ENCODE assay signal across 11 cellular contexts in the genomic region with DNA sequence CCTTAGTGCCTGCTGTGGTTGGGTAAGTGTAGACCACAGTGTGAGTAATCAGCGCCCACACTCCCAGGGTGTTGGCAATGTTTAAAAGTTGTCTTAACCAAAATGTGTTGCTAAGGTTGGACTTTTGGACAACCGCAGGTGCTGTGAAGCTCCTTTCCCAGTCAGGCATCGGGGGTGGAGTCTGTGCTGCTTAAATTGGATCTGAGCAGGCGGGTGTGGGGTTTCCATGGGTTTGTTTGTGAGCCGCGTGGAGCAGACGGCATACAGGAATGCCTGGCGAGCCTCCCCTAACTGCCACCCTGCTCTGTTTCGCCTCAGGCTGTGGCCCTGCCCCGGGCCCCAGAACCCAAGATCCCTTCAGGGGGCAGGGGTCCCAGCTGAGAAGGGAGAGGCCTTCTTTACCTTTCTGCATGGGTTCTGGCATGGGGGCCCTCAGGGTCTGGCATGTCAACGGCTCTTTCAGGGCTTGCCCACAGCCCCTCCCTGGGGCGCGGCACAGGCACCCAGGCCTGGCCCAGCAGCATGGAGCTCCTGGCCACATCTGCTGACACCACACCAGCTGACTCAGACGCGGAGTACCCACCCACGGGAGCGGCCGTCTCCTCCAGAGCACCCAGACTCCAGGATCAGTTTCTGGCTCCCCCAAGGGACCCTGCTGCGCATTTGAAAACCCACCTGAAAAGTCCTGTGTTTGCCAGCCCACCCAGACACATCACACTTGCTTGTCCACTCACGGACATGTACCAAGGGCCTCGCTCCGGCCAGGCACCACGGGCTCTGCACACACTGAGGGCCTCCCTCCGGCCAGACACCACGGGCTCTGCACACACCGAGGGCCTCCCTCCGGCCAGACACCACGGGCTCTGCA. TPM values are rescaled to one million over a fixed set of nuclear protein-coding genes. Genes with fewer than 3 reads are reported as not detected.
DNase-seq lines count a peak whose midpoint lies in the region; ATAC-seq and TF ChIP-seq lines count a peak whose summit lies in the region.
"Had no signal": no experiment of that assay in that cellular context is flagged by ENCODE, and none has a peak within 500 bp of the region (broad histone marks: within the 10 kb centered on the region; RNA-seq: fewer than 3 reads in every experiment).

No MANE protein-coding gene starts in this region.

- H2AK5ac ChIP-seq in trophoblast cell (ENCODE audit: low read length): no peak overlapping the region

- H2BK120ac ChIP-seq in trophoblast cell (ENCODE audit: insufficient read depth, low read length, poor library complexity): no peak overlapping the region

- no peak for ATAC-seq in aorta (ENCODE audit: low FRiP score)

- peak overlapping the region; percentile 34 for H3K9ac ChIP-seq in NT2/D1 (ENCODE audit: insufficient read length, low read depth)
- H3K9ac ChIP-seq in trophoblast cell (ENCODE audit: low read length): no peak overlapping the region

- H3K18ac ChIP-seq in trophoblast cell (ENCODE audit: low read length): no peak overlapping the region

- H4K91ac ChIP-seq in trophoblast cell (ENCODE audit: low read depth, low read length): no peak overlapping the region

- H4K12ac ChIP-seq in trophoblast cell (ENCODE audit: low read depth, low read length): no peak overlapping the region

- H3K4me1 Mint-ChIP-seq in activated CD4-positive, alpha-beta T cell treated with anti-CD3 and anti-CD28 coated beads, Interleukin-2, amount 10 ng/mL, durations not matched to agents 24 days and 14 days: no peaks in the 10 kb centered on the region

- H3K27ac Mint-ChIP-seq in activated CD4-positive, alpha-beta T cell treated with anti-CD3 and anti-CD28 coated beads, Interleukin-2, amount 10 ng/mL, durations not matched to agents 24 days and 14 days: no peak overlapping the region
- H3K27ac Mint-ChIP-seq: activated naive CD8-positive, alpha-beta T cell had no signal

- H3K4me3 Mint-ChIP-seq in activated CD4-positive, alpha-beta T cell treated with anti-CD3 and anti-CD28 coated beads, Interleukin-2, amount 10 ng/mL, durations not matched to agents 24 days and 14 days: no peak overlapping the region
- H3K4me3 Mint-ChIP-seq: activated naive CD8-positive, alpha-beta T cell; nephron had no signal

- H3K4me1 ChIP-seq in NT2/D1 (ENCODE audit: insufficient read depth, insufficient read length) (peaks cover 22% of the 10 kb centered on the region), aorta (ENCODE audit: control insufficient read depth in 1 of 2, insufficient read depth in 2 of 2, low read length in 2 of 2) (no peaks in the 10 kb centered on the region), trophoblast cell (ENCODE audit: control insufficient read depth in 1 of 2, insufficient read depth in 2 of 2, low read length in 2 of 2) (peaks cover 6 to 10% of the 10 kb centered on the region in 2 experiments)

- no peak overlapping the region for H3K4me3 ChIP-seq in NT2/D1 (ENCODE audit: insufficient read length, low read depth)
- H3K4me3 ChIP-seq in fibroblast of mammary gland (ENCODE audit: control insufficient read depth, low read depth, low read length): no peak overlapping the region
- no peak overlapping the region for H3K4me3 ChIP-seq in aorta (ENCODE audit: low read length in 2 of 2)
- H3K4me3 ChIP-seq in trophoblast cell (ENCODE audit: low read depth, low read length): no peak overlapping the region

- 74 to 80% methylated on average over 28 of the region's 28 CpGs for WGBS in aorta, 2 donors
- WGBS in trophoblast cell (ENCODE audit: extremely low coverage, insufficient coverage, insufficient read length): no CpG with 5 or more reads among the region's 28 CpGs

- H3K14ac ChIP-seq in trophoblast cell (ENCODE audit: low read length): no peak overlapping the region

- H3K9me3 Mint-ChIP-seq in activated CD4-positive, alpha-beta T cell treated with anti-CD3 and anti-CD28 coated beads, Interleukin-2, amount 10 ng/mL, durations not matched to agents 24 days and 14 days: peaks cover 17% of the 10 kb centered on the region

- H3K79me2 ChIP-seq in trophoblast cell (ENCODE audit: control insufficient read depth, insufficient read depth, low read length, poor library complexity): no peaks in the 10 kb centered on the region

- peaks cover 31% of the 10 kb centered on the region for H3K36me3 Mint-ChIP-seq in activated CD4-positive, alpha-beta T cell treated with anti-CD3 and anti-CD28 coated beads, Interleukin-2, amount 10 ng/mL, durations not matched to agents 24 days and 14 days (ENCODE audit: low read depth)

- H3K9me3 ChIP-seq in NT2/D1 (ENCODE audit: insufficient read depth, low read length) (peaks cover 28% of the 10 kb centered on the region), aorta (ENCODE audit: control insufficient read depth, low read length) (no peaks in the 10 kb centered on the region), trophoblast cell (ENCODE audit: insufficient read depth, low read depth, low read length) (peaks cover 6% of the 10 kb centered on the region)

- H2BK5ac ChIP-seq in trophoblast cell (ENCODE audit: low read depth, low read length, poor library complexity): no peak overlapping the region

- peaks cover 11% of the 10 kb centered on the region for H3K27me3 Mint-ChIP-seq in activated CD4-positive, alpha-beta T cell treated with anti-CD3 and anti-CD28 coated beads, Interleukin-2, amount 10 ng/mL, durations not matched to agents 24 days and 14 days
- H3K27me3 Mint-ChIP-seq: activated naive CD8-positive, alpha-beta T cell had no signal

- no peak overlapping the region for H2AFZ ChIP-seq in trophoblast cell (ENCODE audit: insufficient read depth, low read length, poor library complexity)

- DNase-seq in EH (ENCODE audit: low read depth): peak; percentile 22
- no peak for DNase-seq in NT2/D1 (ENCODE audit: low read depth, low spot score)
- peak; percentile 70 for DNase-seq in fibroblast of mammary gland (ENCODE audit: low read depth)
- DNase-seq in renal cortical epithelial cell (ENCODE audit: low read depth): peak; percentile 85
- DNase-seq in activated CD4-positive, alpha-beta T cell treated with anti-CD3 and anti-CD28 coated beads, Interleukin-2, amount 10 ng/mL, durations not matched to agents 24 days and 14 days: no peak
- DNase-seq in amniotic stem cell (lab: John Stamatoyannopoulos, UW): no peak
- no peak for DNase-seq in aorta
- no peak for DNase-seq in trophoblast cell
- DNase-seq: COR-L47 had no signal

- no peak overlapping the region for H3K27ac ChIP-seq in aorta (ENCODE audit: low read depth in 1 of 2, low read length in 2 of 2)
- no peak overlapping the region for H3K27ac ChIP-seq in trophoblast cell (ENCODE audit: low read depth, low read length)

- no peak for TF ChIP-seq CTCF in fibroblast of mammary gland (conservative IDR thresholded peaks at IDR 0.05; ENCODE audit: control insufficient read depth, insufficient read depth, low read depth, low read length)

- no peak overlapping the region for H4K8ac ChIP-seq in trophoblast cell (ENCODE audit: low read depth, low read length)

- H3K4me2 ChIP-seq in trophoblast cell (ENCODE audit: low read length): no peak overlapping the region

- H3K79me1 ChIP-seq in trophoblast cell (ENCODE audit: low read length): no peaks in the 10 kb centered on the region

- no peak overlapping the region for H3K4ac ChIP-seq in trophoblast cell (ENCODE audit: low read depth, low read length)

- H3K36me3 ChIP-seq in NT2/D1 (ENCODE audit: insufficient read depth, insufficient read length, low read length) (no peaks in the 10 kb centered on the region), aorta (ENCODE audit: control insufficient read depth in 1 of 2, insufficient read depth in 2 of 2, low read length in 1 of 2) (no peaks in the 10 kb centered on the region), trophoblast cell (ENCODE audit: control insufficient read depth in 1 of 2, insufficient read depth in 2 of 2, low read length in 2 of 2) (no peaks in the 10 kb centered on the region)

- intact Hi-C loops in activated CD4-positive, alpha-beta T cell treated with anti-CD3 and anti-CD28 coated beads, Interleukin-2, amount 10 ng/mL, durations not matched to agents 24 days and 14 days (cut with micrococcal nuclease): no loop called here
- intact Hi-C loops in aorta (cut with DNase I): no loop called here

- H3K27me3 ChIP-seq in NT2/D1 (ENCODE audit: insufficient read depth, insufficient read length) (no peaks in the 10 kb centered on the region), aorta (ENCODE audit: control insufficient read depth in 1 of 2, insufficient read depth in 2 of 2, low read length in 1 of 2) (no peaks in the 10 kb centered on the region), trophoblast cell (ENCODE audit: insufficient read depth, low read length) (peaks cover 1% of the 10 kb centered on the region)

- no peak overlapping the region for H2BK12ac ChIP-seq in trophoblast cell (ENCODE audit: low read length)

- H3K23ac ChIP-seq in trophoblast cell (ENCODE audit: low read length): no peak overlapping the region

RNA-seq across cellular contexts. Expression of gene SPON2, which starts 5.1 kb away (rescaled TPM):
- total RNA-seq in renal cortical epithelial cell (6.6 and 141 TPM in 2 replicates), aorta (10 to 100 TPM in 1 of 2 donors, 1 to 10 TPM in 1; 5.7 to 40.8 TPM)
- 20.7 and 21.6 TPM in 2 replicates for total RNA-seq in activated CD4-positive, alpha-beta T cell treated with anti-CD3 and anti-CD28 coated beads, Interleukin-2, amount 10 ng/mL, durations not matched to agents 24 days and 14 days
- 1 to 10 TPM; 4.9 to 5.4 TPM for polyA plus RNA-seq in aorta
- 13.7 TPM in 2 replicates for polyA plus RNA-seq in trophoblast cell (2013)

Comparison
In these comparisons a context has a peak if more than half of its experiments do, and no peak if none do; other contexts are left out.
1. DNase-seq: peak in EH (single experiment), fibroblast of mammary gland (single experiment) and renal cortical epithelial cell (single experiment); none in NT2/D1 (single experiment), activated CD4-positive, alpha-beta T cell treated with anti-CD3 and anti-CD28 coated beads, Interleukin-2, amount 10 ng/mL, durations not matched to agents 24 days and 14 days (single experiment), amniotic stem cell (single experiment), aorta (0 of 2) and trophoblast cell (0 of 2).